Comparison of ENCODE assay signal across 10 cellular contexts in genomic region chr6:156175971-156176421, GRCh38.
A peak's percentile ranks its signal among the peaks of the same experiment; 100 is the strongest.
DNase-seq lines count a peak whose midpoint lies in the region; ATAC-seq and TF ChIP-seq lines count a peak whose summit lies in the region.
"Had no signal": no experiment of that assay in that cellular context is flagged by ENCODE, and none has a peak within 500 bp of the region (broad histone marks: within the 10 kb centered on the region; RNA-seq: fewer than 3 reads in every experiment).

No MANE protein-coding gene starts in this region.

- H3K27me3 ChIP-seq in WERI-Rb-1 (ENCODE audit: insufficient read depth, low read depth, severe bottlenecking), result no peaks in the 10 kb centered on the region
- H3K27me3 ChIP-seq in kidney epithelial cell (ENCODE audit: control insufficient read depth, insufficient read depth, low read length), result no peaks in the 10 kb centered on the region

- H3K4me3 Mint-ChIP-seq in activated T-cell treated with anti-CD3 and anti-CD28 coated beads, Interleukin-2, amount 50 U/mL, for 72 hours, result no peak overlapping the region

- H3K27ac Mint-ChIP-seq in activated T-cell treated with anti-CD3 and anti-CD28 coated beads, Interleukin-2, amount 50 U/mL, for 72 hours, result peak overlapping the region; percentile 98

- no peak for ATAC-seq in activated T-cell treated with anti-CD3 and anti-CD28 coated beads, Interleukin-2, amount 50 U/mL, for 72 hours (replicated peaks in 1 of 2)
- ATAC-seq in HG03139 (IDR thresholded peaks at IDR 0.05; ENCODE audit: unreplicated experiment) (no peak), HG03571 (IDR thresholded peaks at IDR 0.05; ENCODE audit: unreplicated experiment) (no peak)

- H3K9me3 Mint-ChIP-seq in activated T-cell treated with anti-CD3 and anti-CD28 coated beads, Interleukin-2, amount 50 U/mL, for 72 hours, result peaks cover 5 to 13% of the 10 kb centered on the region in 2 donors

- peaks cover 17% of the 10 kb centered on the region for H3K4me1 Mint-ChIP-seq in activated T-cell treated with anti-CD3 and anti-CD28 coated beads, Interleukin-2, amount 50 U/mL, for 72 hours (ENCODE audit: low read depth)

- peaks cover 2% of the 10 kb centered on the region for H3K27me3 Mint-ChIP-seq in activated T-cell treated with anti-CD3 and anti-CD28 coated beads, Interleukin-2, amount 50 U/mL, for 72 hours (ENCODE audit: low read depth)

- H3K36me3 ChIP-seq in WERI-Rb-1, result no peaks in the 10 kb centered on the region
- no peaks in the 10 kb centered on the region for H3K36me3 ChIP-seq in kidney epithelial cell (ENCODE audit: control insufficient read depth, insufficient read depth, low read length)

- TF ChIP-seq CTCF in WERI-Rb-1 (IDR thresholded peaks at IDR 0.05; ENCODE audit: low read depth, low read length) (peak; percentile 78), kidney epithelial cell (IDR thresholded peaks at IDR 0.05; ENCODE audit: insufficient read depth, low read length, poor library complexity, severe bottlenecking) (peak; percentile 45)

- no peak for DNase-seq in activated T-cell treated with anti-CD3 and anti-CD28 coated beads, Interleukin-2, amount 50 U/mL, for 72 hours
- DNase-seq in activated T-cell treated with anti-CD3 and anti-CD28 coated beads, Interleukin-2, amount 50 U/mL, for 48 hours, result no peak
- DNase-seq in WERI-Rb-1, result peak; percentile 72
- no peak for DNase-seq in kidney epithelial cell (ENCODE audit: low read depth)
- no peak for DNase-seq in stimulated activated naive CD4-positive, alpha-beta T cell (lab: John Stamatoyannopoulos, UW)
- DNase-seq in activated effector memory CD4-positive, alpha-beta T cell treated with anti-CD3 and anti-CD28 coated beads, Interleukin-2, amount 50 U/mL, for 16 hours, result no peak
- DNase-seq: HCEC 1CT had no signal

- peaks cover 7 to 8% of the 10 kb centered on the region in 2 donors for H3K36me3 Mint-ChIP-seq in activated T-cell treated with anti-CD3 and anti-CD28 coated beads, Interleukin-2, amount 50 U/mL, for 72 hours (ENCODE audit: insufficient read depth in 2 of 2)

- no peaks in the 10 kb centered on the region for H3K9me3 ChIP-seq in WERI-Rb-1 (ENCODE audit: severe bottlenecking)

- H3K4me3 ChIP-seq in WERI-Rb-1 (ENCODE audit: low read depth, low read length) (no peak overlapping the region), kidney epithelial cell (ENCODE audit: low read depth, low read length) (no peak overlapping the region)
- H3K4me3 ChIP-seq: skin epidermis had no signal

- H3K27ac ChIP-seq in WERI-Rb-1, result no peak overlapping the region
